In genomic region chr16:1729445-1729844, GRCh38 we compare ENCODE assay signal across 22 cellular contexts.
"Had no signal": no experiment of that assay in that cellular context is flagged by ENCODE, and none has a peak within 500 bp of the region (broad histone marks: within the 10 kb centered on the region; RNA-seq: fewer than 3 reads in every experiment).

No MANE protein-coding gene starts in this region.

- H3K4me1 Mint-ChIP-seq: mesothelial cell of epicardium had no signal

- H3K27ac ChIP-seq: colonic mucosa, esophagus muscularis mucosa, foreskin keratinocyte, gastroesophageal sphincter, heart right ventricle, left lung, lower lobe of right lung had no signal

- FAIRE-seq: endothelial cell of umbilical vein, frontal cortex, kidney had no signal

- H3K9me3 Mint-ChIP-seq: dendritic cell treated with granulocyte-macrophage colony-stimulating factor and Interleukin-4, amounts not matched to agents 40 ng/mL and 50 ng/mL, for 4 days; immature natural killer cell; mesothelial cell of epicardium had no signal

- DNase-seq: cerebellar nuclear complex; colonic mucosa; cortex of kidney; effector memory CD4-positive, alpha-beta T cell; foreskin keratinocyte; heart right ventricle; hippocampal formation; immature natural killer cell; islet precursor cell; kidney; kidney glomerular epithelial cell; left lung; left ventricle myocardium superior; lower lobe of right lung; mesenchymal stem cell; mucosa of descending colon had no signal

- H3K27me3 Mint-ChIP-seq: dendritic cell treated with granulocyte-macrophage colony-stimulating factor and Interleukin-4, amounts not matched to agents 40 ng/mL and 50 ng/mL, for 4 days had no signal

- ATAC-seq: foreskin keratinocyte, gastroesophageal sphincter, heart right ventricle, left lung, left ventricle myocardium superior, lower lobe of right lung, mucosa of descending colon had no signal

- H3K4me1 ChIP-seq: colonic mucosa, foreskin keratinocyte, left lung, lower lobe of right lung had no signal

- H3K4me3 Mint-ChIP-seq: dendritic cell treated with granulocyte-macrophage colony-stimulating factor and Interleukin-4, amounts not matched to agents 40 ng/mL and 50 ng/mL, for 4 days; immature natural killer cell; mesothelial cell of epicardium had no signal

- H3K27me3 ChIP-seq: colonic mucosa, esophagus muscularis mucosa, foreskin keratinocyte, gastroesophageal sphincter, heart right ventricle, left lung had no signal

- H3K4me3 ChIP-seq: colonic mucosa, esophagus muscularis mucosa, gastroesophageal sphincter, heart right ventricle, left lung, lower lobe of right lung, mucosa of descending colon had no signal

- H3K27ac Mint-ChIP-seq: dendritic cell treated with granulocyte-macrophage colony-stimulating factor and Interleukin-4, amounts not matched to agents 40 ng/mL and 50 ng/mL, for 4 days; immature natural killer cell; mesothelial cell of epicardium had no signal

- H3K9me3 ChIP-seq: colonic mucosa, esophagus muscularis mucosa, gastroesophageal sphincter, heart right ventricle, left lung, lower lobe of right lung, mucosa of descending colon had no signal
